16 cellular contexts compared by ENCODE assay signal in genomic region chr16:31002810-31003209, GRCh38. TPM values are rescaled to one million over a fixed set of nuclear protein-coding genes. Genes with fewer than 3 reads are reported as not detected.
DNase-seq lines count a peak whose midpoint lies in the region; FAIRE-seq and TF ChIP-seq lines count a peak whose summit lies in the region.
"Had no signal": no experiment of that assay in that cellular context is flagged by ENCODE, and none has a peak within 500 bp of the region (broad histone marks: within the 10 kb centered on the region; RNA-seq: fewer than 3 reads in every experiment).

No MANE protein-coding gene starts in this region.

- no peak overlapping the region for H3K56ac ChIP-seq in H1 (replicated peaks; ENCODE audit: insufficient read length, low read depth, low read length)

- H4K5ac ChIP-seq in H1 (ENCODE audit: insufficient read length, low read depth, low read length): no peak overlapping the region

- H3K4me1 ChIP-seq in breast epithelium (no peaks in the 10 kb centered on the region), H1 (replicated peaks in 1 of 4; ENCODE audit: control insufficient read depth in 3 of 4, insufficient read depth in 4 of 4, low read length in 3 of 4) (peaks cover 2 to 5% (median 4%) of the 10 kb centered on the region in 4 experiments), neuronal stem cell (ENCODE audit: control insufficient read depth in 2 of 2, insufficient read depth in 1 of 2, low read depth in 1 of 2, low read length in 2 of 2) (peaks cover 5 to 17% of the 10 kb centered on the region in 2 donors)

- no peak overlapping the region for H3K4me3 ChIP-seq in breast epithelium
- no peak overlapping the region for H3K4me3 ChIP-seq in H1 (ENCODE audit: extremely low read depth in 1 of 4, insufficient read depth in 2 of 4, low read depth in 3 of 4, low read length in 4 of 4)
- no peak overlapping the region for H3K4me3 ChIP-seq in neuronal stem cell (ENCODE audit: low read length in 2 of 2)

- H3K27me3 Mint-ChIP-seq in MCF 10A (ENCODE audit: insufficient read depth, unreplicated experiment) (peaks cover 8% of the 10 kb centered on the region), type B pancreatic cell (peaks cover 17% of the 10 kb centered on the region), mesothelial cell of epicardium (ENCODE audit: low read depth) (peaks cover 29% of the 10 kb centered on the region)

- FAIRE-seq in H1 (lab: Jason Lieb, UNC) (no peak), urothelium cell line (lab: Jason Lieb, UNC) (no peak)
- FAIRE-seq: A204.1, H54, RCC 7860 had no signal

- H3K18ac ChIP-seq in H1 (ENCODE audit: extremely low read depth, low read length) (no peak overlapping the region), neuronal stem cell (ENCODE audit: low read length) (no peak overlapping the region)

- DNase-seq in breast epithelium (ENCODE audit: low spot score in 2 of 2): no peak
- DNase-seq in MCF 10A (ENCODE audit: unreplicated experiment): no peak
- DNase-seq in H1 (ENCODE audit: low read depth in 1 of 2, low spot score in 2 of 2): no peak
- no peak for DNase-seq in neuronal stem cell (ENCODE audit: low spot score)
- no peak for DNase-seq in type B pancreatic cell (ENCODE audit: extremely low spot score, unreplicated experiment)
- no peak for DNase-seq in activated CD4-positive, alpha-beta T cell treated with anti-CD3 and anti-CD28 coated beads, Interleukin-2, amount 50 U/mL, for 4 hours
- DNase-seq in urothelium cell line (ENCODE audit: low spot score): no peak
- DNase-seq in mesothelial cell of epicardium (ENCODE audit: low spot score in 2 of 2, unreplicated experiment in 2 of 2): no peak
- DNase-seq: NCI-H446, NCI-H774, SHP77 had no signal

- TF ChIP-seq POLR2A in breast epithelium (IDR thresholded peaks at IDR 0.05) (no peak), H1 (IDR thresholded peaks at IDR 0.05; ENCODE audit: control extremely low read depth in 1 of 2, low read depth in 2 of 2, low read length in 2 of 2) (no peak)

- no peak overlapping the region for H2BK20ac ChIP-seq in H1 (ENCODE audit: low read length)

- H3K9ac ChIP-seq in H1 (replicated peaks in 1 of 4; ENCODE audit: extremely low read depth in 1 of 4, low read depth in 3 of 4, low read length in 3 of 4) (no peak overlapping the region), neuronal stem cell (ENCODE audit: low read depth, low read length, poor library complexity) (no peak overlapping the region)

- TF ChIP-seq EP300 in H1 (IDR thresholded peaks at IDR 0.05; ENCODE audit: borderline replicate concordance in 1 of 2, low read depth in 2 of 2, low read length in 2 of 2): no peak

- H3K79me1 ChIP-seq in H1 (ENCODE audit: low read depth, low read length) (0 out of 2 replicates have a peak, but pooled peaks cover 8% of the 10 kb centered on the region), neuronal stem cell (ENCODE audit: low read depth, low read length) (peaks cover 5% of the 10 kb centered on the region)

- H3K27ac ChIP-seq in breast epithelium (peak overlapping the region; percentile 63), H1 (ENCODE audit: low read depth, low read length) (no peak overlapping the region), neuronal stem cell (replicated peaks; ENCODE audit: low read length) (no peak overlapping the region)
- H3K27ac ChIP-seq: C4-2B had no signal

- H3K4me1 Mint-ChIP-seq in MCF 10A (ENCODE audit: insufficient read depth, unreplicated experiment) (peaks cover 6% of the 10 kb centered on the region), type B pancreatic cell (ENCODE audit: unreplicated experiment) (peaks cover 23% of the 10 kb centered on the region), mesothelial cell of epicardium (peaks cover 10% of the 10 kb centered on the region)

- H3K14ac ChIP-seq in H1 (ENCODE audit: insufficient read length) (no peak overlapping the region), neuronal stem cell (ENCODE audit: low read length) (no peak overlapping the region)

- 87% methylated on average over 6 of the region's 6 CpGs; no CpG with 5 or more reads in 1 of the 2 experiments for WGBS in H1 (ENCODE audit: extremely low coverage in 1 of 2, insufficient coverage in 1 of 2, insufficient read length in 1 of 2, insufficient replicate concordance in 2 of 2, low coverage in 1 of 2, low lambda C conversion rate in 2 of 2, missing lambda C conversion rate in 1 of 2), 2 experiments
- no CpG with 5 or more reads among the region's 6 CpGs for WGBS in neuronal stem cell (ENCODE audit: extremely low coverage in 2 of 2, insufficient read length in 2 of 2, insufficient replicate concordance in 1 of 2), 2 donors

- H3K4me2 ChIP-seq in H1 (ENCODE audit: insufficient read depth in 1 of 2, low read depth in 2 of 2, low read length in 2 of 2) (no peak overlapping the region), neuronal stem cell (ENCODE audit: insufficient read depth, low read length, poor library complexity, severe bottlenecking) (no peak overlapping the region)

- H3K4me3 Mint-ChIP-seq in MCF 10A (ENCODE audit: unreplicated experiment) (no peak overlapping the region), type B pancreatic cell (no peak overlapping the region), mesothelial cell of epicardium (no peak overlapping the region)

- no peak overlapping the region for H2BK120ac ChIP-seq in H1 (replicated peaks; ENCODE audit: low read depth, low read length)
- no peak overlapping the region for H2BK120ac ChIP-seq in neuronal stem cell (ENCODE audit: low read depth, low read length)

- H3K27ac Mint-ChIP-seq in MCF 10A (ENCODE audit: low read depth, unreplicated experiment) (no peak overlapping the region), type B pancreatic cell (peak overlapping the region; percentile 85), mesothelial cell of epicardium (no peak overlapping the region)

- BruUV-seq in MCF 10A (replicated peaks; lab: Mats Ljungman, UMichigan): no TSS peak

- H2BK15ac ChIP-seq in H1 (ENCODE audit: low read length) (no peak overlapping the region), neuronal stem cell (ENCODE audit: low read length) (no peak overlapping the region)

- intact Hi-C loops in breast epithelium (cut with DNase I; ENCODE audit: low total_unique reads) (no loop called here), MCF 10A (cut with micrococcal nuclease) (no loop called here)

- H2AK5ac ChIP-seq in H1 (ENCODE audit: low read depth, low read length): no peak overlapping the region
- H2AK5ac ChIP-seq in neuronal stem cell (ENCODE audit: low read depth, low read length): no peak overlapping the region

- CTCF ChIA-PET in MCF 10A (lab: Yijun Ruan, JAX) (interaction anchor here (0.5 to 1.7 kb wide), 6 partner anchors 17 to 832 kb away, joined by 3 to 5 read pairs (median 4); no protein-coding TSS in a partner anchor), H1 (lab: Charles Lee; ENCODE audit: partially characterized antibody) (interaction anchor here (0.7 to 2.5 kb wide), 6 partner anchors 17 to 711 kb away, joined by 3 to 12 read pairs (median 6); partner anchors contain the start of gene HSD3B7)

- H4K91ac ChIP-seq in H1 (replicated peaks; ENCODE audit: insufficient read length, low read length): no peak overlapping the region
- H4K91ac ChIP-seq in neuronal stem cell (ENCODE audit: low read depth, low read length, poor library complexity): no peak overlapping the region

- no peaks in the 10 kb centered on the region; the same call in 1 of the 2 replicates for H3K23me2 ChIP-seq in H1 (ENCODE audit: low read depth, low read length)

- H3K9me3 ChIP-seq in breast epithelium: no peaks in the 10 kb centered on the region
- no peaks in the 10 kb centered on the region for H3K9me3 ChIP-seq in H1 (ENCODE audit: insufficient read depth in 2 of 2, low read depth in 1 of 2, low read length in 1 of 2)
- no peaks in the 10 kb centered on the region for H3K9me3 ChIP-seq in neuronal stem cell (replicated peaks in 1 of 2; ENCODE audit: control insufficient read depth in 2 of 2, insufficient read depth in 1 of 2, low read depth in 1 of 2, low read length in 2 of 2)

- H3K23ac ChIP-seq in H1 (ENCODE audit: insufficient read length) (no peak overlapping the region), neuronal stem cell (ENCODE audit: low read depth, low read length, poor library complexity) (no peak overlapping the region)

- H3K36me3 ChIP-seq in breast epithelium (no peaks in the 10 kb centered on the region), H1 (ENCODE audit: control insufficient read depth in 2 of 4, insufficient read depth in 4 of 4, low read length in 3 of 4) (no peaks in the 10 kb centered on the region), neuronal stem cell (replicated peaks in 1 of 2; ENCODE audit: control insufficient read depth in 2 of 2, insufficient read depth in 2 of 2, low read length in 2 of 2) (peaks cover 0 to 5% of the 10 kb centered on the region in 2 donors)

- H3K9me3 Mint-ChIP-seq in MCF 10A (ENCODE audit: unreplicated experiment) (no peaks in the 10 kb centered on the region), type B pancreatic cell (no peaks in the 10 kb centered on the region), mesothelial cell of epicardium (no peaks in the 10 kb centered on the region)

- no peak for TF ChIP-seq RAD21 in H1 (IDR thresholded peaks at IDR 0.05 in 1 of 2, conservative IDR thresholded peaks at IDR 0.05 in 1 of 2; ENCODE audit: low read depth in 2 of 2, low read length in 2 of 2)

- H3K27me3 ChIP-seq in breast epithelium: no peaks in the 10 kb centered on the region
- H3K27me3 ChIP-seq in H1 (replicated peaks in 1 of 4; ENCODE audit: control insufficient read depth in 3 of 4, extremely low read depth in 1 of 4, insufficient read depth in 3 of 4, low read length in 3 of 4): no peaks in the 10 kb centered on the region; a peak in 1 of 7 replicates
- H3K27me3 ChIP-seq in neuronal stem cell (ENCODE audit: control insufficient read depth in 3 of 3, insufficient read depth in 3 of 3, low read depth in 1 of 3, low read length in 3 of 3): peaks cover 0 to 1% (median 0%) of the 10 kb centered on the region in 3 experiments

- H4K8ac ChIP-seq in H1 (ENCODE audit: extremely low read depth, insufficient read depth, low read length): peak overlapping the region; percentile 18; the same call in 1 of the 2 replicates
- no peak overlapping the region for H4K8ac ChIP-seq in neuronal stem cell (ENCODE audit: low read depth, low read length)

- no peaks in the 10 kb centered on the region for H3K36me3 Mint-ChIP-seq in MCF 10A (ENCODE audit: insufficient read depth, unreplicated experiment)
- H3K36me3 Mint-ChIP-seq in type B pancreatic cell: no peaks in the 10 kb centered on the region
- no peaks in the 10 kb centered on the region for H3K36me3 Mint-ChIP-seq in mesothelial cell of epicardium

- H2AFZ ChIP-seq in H1 (ENCODE audit: low read length) (no peak overlapping the region), neuronal stem cell (ENCODE audit: low read length) (peak overlapping the region; percentile 15)

- TF ChIP-seq CTCF in breast epithelium (IDR thresholded peaks at IDR 0.05) (no peak), MCF 10A (IDR thresholded peaks at IDR 0.05; ENCODE audit: unreplicated experiment) (no peak), H1 (IDR thresholded peaks at IDR 0.05; ENCODE audit: control extremely low read depth in 1 of 3, insufficient read depth in 1 of 3, low read depth in 1 of 3, low read length in 3 of 3) (no peak), type B pancreatic cell (conservative IDR thresholded peaks at IDR 0.05) (no peak), mesothelial cell of epicardium (IDR thresholded peaks at IDR 0.05; ENCODE audit: unreplicated experiment) (no peak)

- H3K79me2 ChIP-seq in H1 (ENCODE audit: control insufficient read depth in 1 of 2, insufficient read depth in 2 of 2, low read length in 2 of 2): no peaks in the 10 kb centered on the region

- H3K4ac ChIP-seq in H1 (replicated peaks; ENCODE audit: insufficient read length, low read depth, low read length) (no peak overlapping the region), neuronal stem cell (ENCODE audit: low read length) (no peak overlapping the region)

- H4K20me1 ChIP-seq in H1 (replicated peaks in 1 of 2; ENCODE audit: control insufficient read depth in 1 of 2, insufficient read depth in 2 of 2, low read length in 2 of 2): peaks cover 0 to 2% of the 10 kb centered on the region in 2 experiments

- H2BK5ac ChIP-seq in H1 (ENCODE audit: low read depth, low read length): no peak overlapping the region
- H2BK5ac ChIP-seq in neuronal stem cell (ENCODE audit: low read length): no peak overlapping the region

- POLR2A ChIA-PET in MCF 10A (lab: Yijun Ruan, JAX): interaction anchor here (0.7 kb wide), 1 partner anchor 53 kb away, joined by 3 read pairs; no protein-coding TSS in a partner anchor
- POLR2A ChIA-PET in H1 (lab: Charles Lee; ENCODE audit: partially characterized antibody): interaction anchor here (0.5 to 3.0 kb wide), 8 partner anchors 17 to 199 kb away, joined by 3 to 14 read pairs (median 4); partner anchors contain the start of gene HSD3B7

- H2BK12ac ChIP-seq in H1 (ENCODE audit: low read depth, low read length) (no peak overlapping the region), neuronal stem cell (ENCODE audit: low read length) (no peak overlapping the region)

RNA-seq across cellular contexts. Expression of gene STX1B, which starts 7.6 kb away (rescaled TPM):
- total RNA-seq in breast epithelium: 1 to 10 TPM; 1.6 to 2.6 (median 2.6) TPM
- total RNA-seq in MCF 10A (2022): 0.42 and 0.91 TPM in 2 replicates
- 18.0 and 20.2 TPM in 2 replicates for total RNA-seq in H1 (2021; fragmentation: NEBNext Ultra II Directional; extraction: Animal tissue kit (Norgen Biotek cat#: 25700))
- polyA plus RNA-seq in H1 (2011; rRNA removed): 8.9 and 14.6 TPM in 2 replicates
- 11.0 TPM for polyA plus RNA-seq in H1 (2011; cell fraction: cytosol; rRNA removed)
- polyA plus RNA-seq in H1 (2011; cell fraction: nucleus; rRNA removed): 35.1 TPM
- polyA plus RNA-seq in H1 (2012, experiment 1 of 2): 10.7 to 16.1 TPM (median 14.3 TPM) in 4 replicates
- polyA plus RNA-seq in H1 (2012, experiment 2 of 2): 5.6 TPM
- 10.6 TPM for polyA plus RNA-seq in H1 (2013, experiment 1 of 2)
- polyA plus RNA-seq in H1 (2013, experiment 2 of 2): 11.2 TPM
- 10.7 and 12.1 TPM in 2 replicates for polyA minus RNA-seq in H1 (2011; rRNA and poly(A)+ RNA removed)
- polyA minus RNA-seq in H1 (2011; cell fraction: cytosol; rRNA and poly(A)+ RNA removed): 9.2 TPM
- 11.6 TPM for polyA minus RNA-seq in H1 (2011; cell fraction: nucleus; rRNA and poly(A)+ RNA removed)
- polyA plus RNA-seq in neuronal stem cell (2013, experiment 1 of 2): 11.9 TPM
- polyA plus RNA-seq in neuronal stem cell (2013, experiment 2 of 2): 10.7 TPM
- 1.0 and 9.9 TPM in 2 replicates for total RNA-seq in type B pancreatic cell (ENCODE audit: low replicate concordance)
- total RNA-seq in mesothelial cell of epicardium: 4.9 to 5.9 TPM (median 5.2 TPM) in 3 replicates
- total RNA-seq: HT-29 had no signal

RNA-seq across cellular contexts. Expression of gene HSD3B7, which starts 17.8 kb away (rescaled TPM):
- 10 to 100 TPM; 12.1 to 27.8 (median 26.9) TPM for total RNA-seq in breast epithelium
- 5.0 and 5.3 TPM in 2 replicates for total RNA-seq in MCF 10A (2022)
- total RNA-seq in H1 (2021; fragmentation: NEBNext Ultra II Directional; extraction: Animal tissue kit (Norgen Biotek cat#: 25700)): 2.9 and 3.1 TPM in 2 replicates
- 6.6 and 9.8 TPM in 2 replicates for polyA plus RNA-seq in H1 (2011; rRNA removed)
- 5.6 TPM for polyA plus RNA-seq in H1 (2011; cell fraction: cytosol; rRNA removed)
- 9.9 TPM for polyA plus RNA-seq in H1 (2011; cell fraction: nucleus; rRNA removed)
- polyA plus RNA-seq in H1 (2012, experiment 1 of 2): 1.2 to 4.1 TPM (median 3.8 TPM) in 4 replicates
- 5.2 TPM for polyA plus RNA-seq in H1 (2012, experiment 2 of 2)
- polyA plus RNA-seq in H1 (2013, experiment 1 of 2): 2.6 TPM
- 2.5 TPM for polyA plus RNA-seq in H1 (2013, experiment 2 of 2)
- polyA minus RNA-seq in H1 (2011; rRNA and poly(A)+ RNA removed): 2.3 and 2.9 TPM in 2 replicates
- 1.7 TPM for polyA minus RNA-seq in H1 (2011; cell fraction: cytosol; rRNA and poly(A)+ RNA removed)
- 2.2 TPM for polyA minus RNA-seq in H1 (2011; cell fraction: nucleus; rRNA and poly(A)+ RNA removed)
- 0.73 TPM for polyA plus RNA-seq in neuronal stem cell (2013, experiment 1 of 2)
- 0.64 TPM for polyA plus RNA-seq in neuronal stem cell (2013, experiment 2 of 2)
- 5.8 and 6.9 TPM in 2 replicates for total RNA-seq in type B pancreatic cell (ENCODE audit: low replicate concordance)
- 3.5 to 4.0 TPM (median 3.6 TPM) in 3 replicates for total RNA-seq in mesothelial cell of epicardium

RNA-seq across cellular contexts. Expression of gene STX4, which starts 30.5 kb away (rescaled TPM):
- total RNA-seq in breast epithelium: 10 to 100 TPM; 44.3 to 59.0 (median 52.2) TPM
- total RNA-seq in MCF 10A (2022): 66.7 and 89.2 TPM in 2 replicates
- 32.3 and 39.2 TPM in 2 replicates for total RNA-seq in H1 (2021; fragmentation: NEBNext Ultra II Directional; extraction: Animal tissue kit (Norgen Biotek cat#: 25700))
- polyA plus RNA-seq in H1 (2011; rRNA removed): 25.8 and 32.1 TPM in 2 replicates
- 32.7 TPM for polyA plus RNA-seq in H1 (2011; cell fraction: cytosol; rRNA removed)
- polyA plus RNA-seq in H1 (2011; cell fraction: nucleus; rRNA removed): 52.9 TPM
- polyA plus RNA-seq in H1 (2012, experiment 1 of 2): 44.8 to 51.5 TPM (median 47.5 TPM) in 4 replicates
- 16.4 TPM for polyA plus RNA-seq in H1 (2012, experiment 2 of 2)
- polyA plus RNA-seq in H1 (2013, experiment 1 of 2): 39.8 TPM
- polyA plus RNA-seq in H1 (2013, experiment 2 of 2): 42.0 TPM
- 14.5 and 27.1 TPM in 2 replicates for polyA minus RNA-seq in H1 (2011; rRNA and poly(A)+ RNA removed)
- 16.4 TPM for polyA minus RNA-seq in H1 (2011; cell fraction: cytosol; rRNA and poly(A)+ RNA removed)
- 12.5 TPM for polyA minus RNA-seq in H1 (2011; cell fraction: nucleus; rRNA and poly(A)+ RNA removed)
- 28.2 TPM for polyA plus RNA-seq in neuronal stem cell (2013, experiment 1 of 2)
- polyA plus RNA-seq in neuronal stem cell (2013, experiment 2 of 2): 26.9 TPM
- total RNA-seq in type B pancreatic cell (ENCODE audit: low replicate concordance): 35.3 and 38.5 TPM in 2 replicates
- total RNA-seq in mesothelial cell of epicardium: 39.2 to 42.8 TPM (median 40.2 TPM) in 3 replicates

RNA-seq across cellular contexts. Expression of gene SETD1A, which starts 45.3 kb away (rescaled TPM):
- 1 to 10 TPM; 4.8 to 5.6 (median 5.1) TPM for total RNA-seq in breast epithelium
- 15.0 and 15.8 TPM in 2 replicates for total RNA-seq in MCF 10A (2022)
- 29.0 and 29.6 TPM in 2 replicates for total RNA-seq in H1 (2021; fragmentation: NEBNext Ultra II Directional; extraction: Animal tissue kit (Norgen Biotek cat#: 25700))
- polyA plus RNA-seq in H1 (2011; rRNA removed): 4.8 and 8.3 TPM in 2 replicates
- 3.2 TPM for polyA plus RNA-seq in H1 (2011; cell fraction: cytosol; rRNA removed)
- 20.7 TPM for polyA plus RNA-seq in H1 (2011; cell fraction: nucleus; rRNA removed)
- 23.3 to 31.8 TPM (median 27.5 TPM) in 4 replicates for polyA plus RNA-seq in H1 (2012, experiment 1 of 2)
- 13.9 TPM for polyA plus RNA-seq in H1 (2012, experiment 2 of 2)
- 18.4 TPM for polyA plus RNA-seq in H1 (2013, experiment 1 of 2)
- polyA plus RNA-seq in H1 (2013, experiment 2 of 2): 18.0 TPM
- 3.2 and 4.1 TPM in 2 replicates for polyA minus RNA-seq in H1 (2011; rRNA and poly(A)+ RNA removed)
- 8.7 TPM for polyA minus RNA-seq in H1 (2011; cell fraction: cytosol; rRNA and poly(A)+ RNA removed)
- polyA minus RNA-seq in H1 (2011; cell fraction: nucleus; rRNA and poly(A)+ RNA removed): 9.1 TPM
- polyA plus RNA-seq in neuronal stem cell (2013, experiment 1 of 2): 16.0 TPM
- polyA plus RNA-seq in neuronal stem cell (2013, experiment 2 of 2): 15.3 TPM
- total RNA-seq in type B pancreatic cell (ENCODE audit: low replicate concordance): 19.3 and 25.0 TPM in 2 replicates
- total RNA-seq in mesothelial cell of epicardium: 30.8 to 39.1 TPM (median 36.4 TPM) in 3 replicates

RNA-seq across cellular contexts. Expression of gene ORAI3, which starts 53.9 kb away (rescaled TPM):
- total RNA-seq in breast epithelium (10 to 100 TPM; 20.0 to 40.5 (median 25.9) TPM), MCF 10A (2022) (16.2 and 21.2 TPM in 2 replicates), type B pancreatic cell (ENCODE audit: low replicate concordance) (18.7 and 19.4 TPM in 2 replicates), mesothelial cell of epicardium (25.8 to 28.2 TPM (median 26.2 TPM) in 3 replicates)
- 8.7 and 10.0 TPM in 2 replicates for total RNA-seq in H1 (2021; fragmentation: NEBNext Ultra II Directional; extraction: Animal tissue kit (Norgen Biotek cat#: 25700))
- polyA plus RNA-seq in H1 (2011; rRNA removed): 24.5 and 26.8 TPM in 2 replicates
- polyA plus RNA-seq in H1 (2011; cell fraction: cytosol; rRNA removed): 15.8 TPM
- polyA plus RNA-seq in H1 (2011; cell fraction: nucleus; rRNA removed): 15.7 TPM
- polyA plus RNA-seq in H1 (2012, experiment 1 of 2): 6.0 to 11.3 TPM (median 9.0 TPM) in 4 replicates
- 10.6 TPM for polyA plus RNA-seq in H1 (2012, experiment 2 of 2)
- polyA plus RNA-seq in H1 (2013, experiment 1 of 2): 10.8 TPM
- polyA plus RNA-seq in H1 (2013, experiment 2 of 2): 13.1 TPM
- polyA minus RNA-seq in H1 (2011; rRNA and poly(A)+ RNA removed): 11.8 and 13.4 TPM in 2 replicates
- polyA minus RNA-seq in H1 (2011; cell fraction: cytosol; rRNA and poly(A)+ RNA removed): 6.5 TPM
- polyA minus RNA-seq in H1 (2011; cell fraction: nucleus; rRNA and poly(A)+ RNA removed): 8.5 TPM
- polyA plus RNA-seq in neuronal stem cell (2013, experiment 1 of 2): 16.7 TPM
- 16.5 TPM for polyA plus RNA-seq in neuronal stem cell (2013, experiment 2 of 2)

Comparison
In these comparisons a context has a peak if more than half of its experiments do, and no peak if none do; other contexts are left out.
1. H3K27ac ChIP-seq: peak in breast epithelium (2 of 2); none in H1 (single experiment) and neuronal stem cell (single experiment).